12 cellular contexts compared by ENCODE assay signal in genomic region chr11:111631666-111632039, GRCh38. TPM values are rescaled to one million over a fixed set of nuclear protein-coding genes. Genes with fewer than 3 reads are reported as not detected.
DNase-seq lines count a peak whose midpoint lies in the region; ATAC-seq, FAIRE-seq and TF ChIP-seq lines count a peak whose summit lies in the region.
"Had no signal": no experiment of that assay in that cellular context is flagged by ENCODE, and none has a peak within 500 bp of the region (broad histone marks: within the 10 kb centered on the region; RNA-seq: fewer than 3 reads in every experiment).

No MANE protein-coding gene starts in this region.

- no peaks in the 10 kb centered on the region for H3K79me2 ChIP-seq in K562 (ENCODE audit: control insufficient read depth, insufficient read depth, low read length)

- H3K27ac Mint-ChIP-seq in natural killer cell (no peak overlapping the region), progenitor cell of endocrine pancreas (no peak overlapping the region)

- POLR2A ChIA-PET in K562 (lab: Yijun Ruan, JAX) = interaction anchor here (0.9 to 1.4 kb wide), 2 partner anchors 9 to 146 kb away, joined by 3 read pairs; no protein-coding TSS in a partner anchor

- DNase-seq in EL = peak; percentile 91
- no peak for DNase-seq in K562 (ENCODE audit: extremely low read depth in 1 of 4, low spot score in 3 of 4)
- no peak for DNase-seq in natural killer cell
- DNase-seq in progenitor cell of endocrine pancreas (ENCODE audit: low spot score, unreplicated experiment) = no peak
- no peak for DNase-seq in tibial nerve (ENCODE audit: low spot score in 2 of 2)
- DNase-seq in uterus = no peak
- DNase-seq: GF-D8; stimulated activated CD4-positive, alpha-beta T cell treated with anti-CD3 and anti-CD28 coated beads, Interleukin-15, amount 100 ng/mL, for 24 hours; tibial artery had no signal

- intact Hi-C loops in K562 (cut with micrococcal nuclease) (no loop called here), natural killer cell (cut with micrococcal nuclease) (no loop called here), uterus (cut with DNase I; ENCODE audit: low total_unique reads) (no loop called here)

- H3K4me2 ChIP-seq in K562 (ENCODE audit: insufficient read depth, low read length) = no peak overlapping the region

- peaks cover 0 to 3% of the 10 kb centered on the region in 2 experiments; a peak in 2 of 5 replicates for H3K4me1 ChIP-seq in K562 (replicated peaks in 1 of 2; ENCODE audit: control insufficient read depth in 2 of 2, insufficient read depth in 2 of 2, low read length in 2 of 2)
- H3K4me1 ChIP-seq in tibial nerve = peaks cover 0 to 49% (median 15%) of the 10 kb centered on the region in 4 donors
- peaks cover 0 to 12% of the 10 kb centered on the region in 2 donors for H3K4me1 ChIP-seq in uterus

- H3K4me3 Mint-ChIP-seq in natural killer cell = no peak overlapping the region
- H3K4me3 Mint-ChIP-seq in progenitor cell of endocrine pancreas (ENCODE audit: low read depth) = no peak overlapping the region

- H3K9me1 ChIP-seq in K562 (ENCODE audit: control insufficient read depth, insufficient read depth, low read length) = no peaks in the 10 kb centered on the region

- H3K27ac ChIP-seq in K562 (ENCODE audit: extremely low read depth, low read depth, low read length) (no peak overlapping the region), tibial nerve (no peak overlapping the region), uterus (peak overlapping the region in 1 of 2 donors; percentile 11)
- H3K27ac ChIP-seq: tibial artery had no signal

- TF ChIP-seq CTCF in K562 (IDR thresholded peaks at IDR 0.05 in 2 of 3, conservative IDR thresholded peaks at IDR 0.05 in 1 of 3; ENCODE audit: insufficient read depth in 2 of 3, low read depth in 1 of 3, low read length in 3 of 3) (no peak), natural killer cell (IDR thresholded peaks at IDR 0.05) (no peak), progenitor cell of endocrine pancreas (IDR thresholded peaks at IDR 0.05; ENCODE audit: unreplicated experiment) (no peak), tibial nerve (IDR thresholded peaks at IDR 0.05) (no peak), uterus (IDR thresholded peaks at IDR 0.05) (no peak)

- peaks cover 19 to 22% of the 10 kb centered on the region in 2 donors for H3K4me1 Mint-ChIP-seq in natural killer cell
- peaks cover 43% of the 10 kb centered on the region for H3K4me1 Mint-ChIP-seq in progenitor cell of endocrine pancreas (ENCODE audit: low read depth)

- ATAC-seq in K562 (no peak), natural killer cell (peak; percentile 66 to 87 (median 70)), HG03457 (IDR thresholded peaks at IDR 0.05; ENCODE audit: unreplicated experiment) (no peak)

- H3K36me3 Mint-ChIP-seq in natural killer cell = no peaks in the 10 kb centered on the region
- H3K36me3 Mint-ChIP-seq in progenitor cell of endocrine pancreas (ENCODE audit: insufficient read depth) = peaks cover 12% of the 10 kb centered on the region

- H3K4me3 ChIP-seq in K562 (no peak overlapping the region), tibial nerve (no peak overlapping the region), uterus (no peak overlapping the region)
- H3K4me3 ChIP-seq: lung, tibial artery had no signal

- no peaks in the 10 kb centered on the region for H3K9me3 ChIP-seq in K562 (replicated peaks; ENCODE audit: control insufficient read depth, insufficient read depth, low read depth, low read length)
- no peaks in the 10 kb centered on the region for H3K9me3 ChIP-seq in tibial nerve
- H3K9me3 ChIP-seq in uterus = no peaks in the 10 kb centered on the region
- H3K9me3 ChIP-seq: tibial artery had no signal

- H3K27me3 Mint-ChIP-seq in natural killer cell (ENCODE audit: low read depth in 2 of 2) (no peaks in the 10 kb centered on the region), progenitor cell of endocrine pancreas (no peaks in the 10 kb centered on the region)

- BruUV-seq in K562 (replicated peaks; lab: Mats Ljungman, UMichigan) = no TSS peak

- in situ Hi-C loops in K562 (cut with MboI) = no loop called here

- H3K9me3 Mint-ChIP-seq in natural killer cell (no peaks in the 10 kb centered on the region), progenitor cell of endocrine pancreas (ENCODE audit: low read depth) (peaks cover 3% of the 10 kb centered on the region)

- CTCF ChIA-PET in K562 (lab: Yijun Ruan, JAX; ENCODE audit: low intra/inter-chr PET ratio) = no interaction called here

- WGBS in K562 (ENCODE audit: insufficient coverage, low coverage, missing lambda C conversion rate) = 77% methylated on average over 3 of the region's 3 CpGs
- 69 to 73% methylated on average over 3 of the region's 3 CpGs for WGBS in tibial nerve, 2 donors

- TF ChIP-seq POLR2A in K562 (conservative IDR thresholded peaks at IDR 0.05) (no peak), tibial nerve (IDR thresholded peaks at IDR 0.05) (no peak), uterus (IDR thresholded peaks at IDR 0.05) (no peak)

- peaks cover 2% of the 10 kb centered on the region; the same call in 1 of the 3 replicates for H3K36me3 ChIP-seq in K562 (ENCODE audit: control insufficient read depth, insufficient read depth, low read length)
- peaks cover 0 to 16% (median 0%) of the 10 kb centered on the region in 3 donors for H3K36me3 ChIP-seq in tibial nerve
- H3K36me3 ChIP-seq in uterus = no peaks in the 10 kb centered on the region
- H3K36me3 ChIP-seq: tibial artery had no signal

- no peak overlapping the region for H2AFZ ChIP-seq in K562 (ENCODE audit: low read depth, low read length)

- H3K9ac ChIP-seq in K562 (ENCODE audit: insufficient read depth in 1 of 2, low read depth in 2 of 2, low read length in 2 of 2) = no peak overlapping the region

- no peaks in the 10 kb centered on the region for H4K20me1 ChIP-seq in K562 (replicated peaks; ENCODE audit: control insufficient read depth, insufficient read depth, low read length)

- TF ChIP-seq EP300 in Ishikawa (IDR thresholded peaks at IDR 0.05; ENCODE audit: borderline replicate concordance) (no peak), K562 (IDR thresholded peaks at IDR 0.05; ENCODE audit: low read length) (no peak), tibial nerve (IDR thresholded peaks at IDR 0.05) (no peak)

- TF ChIP-seq RAD21 in Ishikawa (IDR thresholded peaks at IDR 0.05; ENCODE audit: low read depth) = no peak
- no peak for TF ChIP-seq RAD21 in K562 (CRISPR knock-in tag; conservative IDR thresholded peaks at IDR 0.05 in 1 of 2, IDR thresholded peaks at IDR 0.05 in 1 of 2)

- no peak for FAIRE-seq in K562 (lab: Jason Lieb, UNC)

- H3K27me3 ChIP-seq in K562 (ENCODE audit: control insufficient read depth in 2 of 2, insufficient read depth in 2 of 2, low read length in 2 of 2) (no peaks in the 10 kb centered on the region), tibial nerve (no peaks in the 10 kb centered on the region), uterus (no peaks in the 10 kb centered on the region)
- H3K27me3 ChIP-seq: tibial artery had no signal

TF ChIP-seq in Ishikawa, 13 proteins besides CTCF, POLR2A, EP300 and RAD21:
- no peak for TF ChIP-seq CREB1 (IDR thresholded peaks at IDR 0.05; ENCODE audit: low read depth)
- TF ChIP-seq TEAD4 (IDR thresholded peaks at IDR 0.05) = peak; percentile 66
TF ChIP-seq in Ishikawa: peak in this region for 1.

TF ChIP-seq in K562, 482 proteins besides CTCF, POLR2A, EP300 and RAD21:
- TF ChIP-seq HNRNPLL (IDR thresholded peaks at IDR 0.05; ENCODE audit: low read depth, low read length, poor library complexity, severe bottlenecking) = peak; percentile 92
- TF ChIP-seq, protein P1, sequence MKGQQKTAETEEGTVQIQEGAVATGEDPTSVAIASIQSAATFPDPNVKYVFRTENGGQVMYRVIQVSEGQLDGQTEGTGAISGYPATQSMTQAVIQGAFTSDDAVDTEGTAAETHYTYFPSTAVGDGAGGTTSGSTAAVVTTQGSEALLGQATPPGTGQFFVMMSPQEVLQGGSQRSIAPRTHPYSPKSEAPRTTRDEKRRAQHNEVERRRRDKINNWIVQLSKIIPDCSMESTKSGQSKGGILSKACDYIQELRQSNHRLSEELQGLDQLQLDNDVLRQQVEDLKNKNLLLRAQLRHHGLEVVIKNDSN (CRISPR knock-in tag; IDR thresholded peaks at IDR 0.05) = no peak

RNA-seq across cellular contexts. Expression of gene SIK2, which starts 29.4 kb away (rescaled TPM):
- 9.4 and 10.0 TPM in 2 replicates for total RNA-seq in K562 (2011; cell fraction: chromatin; rRNA removed; ENCODE audit: low replicate concordance)
- total RNA-seq in K562 (2011; cell fraction: nucleolus; rRNA removed) = 5.4 and 5.8 TPM in 2 replicates
- total RNA-seq in K562 (2011; cell fraction: nucleoplasm; rRNA removed) = 6.8 and 6.9 TPM in 2 replicates
- total RNA-seq in K562 (2014; rRNA removed) (3.4 and 4.1 TPM in 2 replicates), K562 (2014; rRNA removed; fragmentation: Illumina TruSeq; extraction: Trizol) (3.7 and 3.8 TPM in 2 replicates), K562 (2015; rRNA removed; fragmentation: Illumina TruSeq; extraction: Trizol) (4.5 and 4.8 TPM in 2 replicates), K562 (2021) (6.4 and 11.3 TPM in 2 replicates), natural killer cell (10 to 100 TPM in 1 of 3 donors, 1 to 10 TPM in 2; 7.1 to 14.3 (median 8.4) TPM), progenitor cell of endocrine pancreas (43.0 and 43.7 TPM in 2 replicates), tibial nerve (10 to 100 TPM; 19.7 to 27.6 (median 24.1) TPM), uterus (10 to 100 TPM; 11.5 to 27.7 (median 16.7) TPM)
- polyA plus RNA-seq in K562 (2011; rRNA removed) (7.3 and 10.3 TPM in 2 replicates), K562 (2014; fragmentation: Illumina TruSeq; extraction: Trizol) (9.3 and 11.6 TPM in 2 replicates), K562 (2014; fragmentation: Nextera tagmentation; extraction: Ambion mirVana) (under 1 TPM; 0.74 to 0.77 TPM), K562 (2014; rRNA removed) (3.2 and 3.3 TPM in 2 replicates)
- polyA plus RNA-seq in K562 (2011; cell fraction: cytosol; rRNA removed) = 7.6 and 7.8 TPM in 2 replicates
- polyA plus RNA-seq in K562 (2011; cell fraction: nucleus; rRNA removed) = 10.9 and 15.0 TPM in 2 replicates
- polyA plus RNA-seq in K562 (2012) = 5.4 and 7.9 TPM in 2 replicates
- polyA minus RNA-seq in K562 (2011; rRNA and poly(A)+ RNA removed) = 7.6 and 13.0 TPM in 2 replicates
- 5.2 and 13.6 TPM in 2 replicates for polyA minus RNA-seq in K562 (2011; cell fraction: cytosol; rRNA and poly(A)+ RNA removed)
- polyA minus RNA-seq in K562 (2011; cell fraction: nucleus; rRNA and poly(A)+ RNA removed) = 5.3 and 7.1 TPM in 2 replicates

Comparison
In these comparisons a context has a peak if more than half of its experiments do, and no peak if none do; other contexts are left out.
1. ATAC-seq: peak in natural killer cell (3 of 3); none in K562 (single experiment) and HG03457 (single experiment).